In the genomic region with DNA sequence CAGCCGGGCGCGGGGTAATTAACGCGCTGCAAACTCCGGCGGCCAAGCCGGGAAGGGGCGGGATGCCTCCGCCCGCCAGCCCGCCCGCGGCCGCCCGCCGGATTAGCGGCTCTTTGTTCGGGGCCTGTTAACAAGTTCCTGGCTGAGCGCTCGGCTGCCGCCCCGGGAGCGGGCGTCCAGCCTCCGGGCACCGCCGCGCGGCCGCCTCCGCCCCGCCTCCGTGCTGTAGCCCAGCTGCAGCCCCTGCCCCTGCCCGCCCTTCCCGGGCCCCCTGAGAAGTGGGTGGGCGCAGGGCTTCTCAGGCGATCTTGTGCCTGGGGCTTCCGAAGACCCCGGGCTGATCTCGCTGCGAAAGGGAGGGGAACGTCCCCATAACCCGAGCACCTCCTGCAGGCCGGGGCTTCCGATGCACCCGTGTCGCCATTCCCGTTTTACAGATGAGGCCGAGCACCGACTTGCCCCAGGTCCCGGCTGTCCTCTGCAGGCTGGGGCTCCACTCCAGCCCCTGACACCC, we compare ENCODE assay signal across 8 cellular contexts. TPM values are rescaled to one million over a fixed set of nuclear protein-coding genes. Genes with fewer than 3 reads are reported as not detected.
DNase-seq lines count a peak whose midpoint lies in the region; ATAC-seq and TF ChIP-seq lines count a peak whose summit lies in the region.

No MANE protein-coding gene starts in this region.

- peaks cover 8% of the 10 kb centered on the region for H3K4me1 Mint-ChIP-seq in activated naive CD4-positive, alpha-beta T cell treated with anti-CD3 and anti-CD28 coated beads, Interleukin-2, amount 50 U/mL, for 24 hours

- no peak overlapping the region for H4K8ac ChIP-seq in trophoblast cell (ENCODE audit: low read depth, low read length)

- no peaks in the 10 kb centered on the region for H3K79me1 ChIP-seq in trophoblast cell (ENCODE audit: low read length)

- no CpG with 5 or more reads among the region's 52 CpGs for WGBS in trophoblast cell (ENCODE audit: extremely low coverage, insufficient coverage, insufficient read length)

- TF ChIP-seq CTCF in fibroblast of mammary gland (conservative IDR thresholded peaks at IDR 0.05; ENCODE audit: control insufficient read depth, insufficient read depth, low read depth, low read length) = peak; percentile 29

- H3K9me3 ChIP-seq in trophoblast cell (ENCODE audit: insufficient read depth, low read depth, low read length) = no peaks in the 10 kb centered on the region

- no peaks in the 10 kb centered on the region for H3K9me3 Mint-ChIP-seq in activated naive CD4-positive, alpha-beta T cell treated with anti-CD3 and anti-CD28 coated beads, Interleukin-2, amount 50 U/mL, for 24 hours

- peak; percentile 23 for ATAC-seq in HG02970 (IDR thresholded peaks at IDR 0.05; ENCODE audit: low FRiP score, unreplicated experiment)

- peaks cover 62% of the 10 kb centered on the region for H3K27me3 Mint-ChIP-seq in activated naive CD4-positive, alpha-beta T cell treated with anti-CD3 and anti-CD28 coated beads, Interleukin-2, amount 50 U/mL, for 24 hours

- no peak overlapping the region for H2AFZ ChIP-seq in trophoblast cell (ENCODE audit: insufficient read depth, low read length, poor library complexity)

- H3K4me3 Mint-ChIP-seq in activated naive CD4-positive, alpha-beta T cell treated with anti-CD3 and anti-CD28 coated beads, Interleukin-2, amount 50 U/mL, for 24 hours = peak overlapping the region; percentile 77

- no peak overlapping the region for H3K4ac ChIP-seq in trophoblast cell (ENCODE audit: low read depth, low read length)

- no peak overlapping the region for H3K4me3 ChIP-seq in fibroblast of mammary gland (ENCODE audit: control insufficient read depth, low read depth, low read length)
- H3K4me3 ChIP-seq in trophoblast cell (ENCODE audit: low read depth, low read length) = peak overlapping the region; percentile 10

- H2AK5ac ChIP-seq in trophoblast cell (ENCODE audit: low read length) = no peak overlapping the region

- H3K23ac ChIP-seq in trophoblast cell (ENCODE audit: low read length) = no peak overlapping the region

- no peak overlapping the region for H3K27ac ChIP-seq in trophoblast cell (ENCODE audit: low read depth, low read length)

- H3K27me3 ChIP-seq in trophoblast cell (ENCODE audit: insufficient read depth, low read length) = peaks cover 22% of the 10 kb centered on the region

- H4K91ac ChIP-seq in trophoblast cell (ENCODE audit: low read depth, low read length) = no peak overlapping the region

- no peak overlapping the region for H3K14ac ChIP-seq in trophoblast cell (ENCODE audit: low read length)

- no peak overlapping the region for H2BK12ac ChIP-seq in trophoblast cell (ENCODE audit: low read length)

- no peaks in the 10 kb centered on the region for H3K79me2 ChIP-seq in trophoblast cell (ENCODE audit: control insufficient read depth, insufficient read depth, low read length, poor library complexity)

- no peak overlapping the region for H2BK5ac ChIP-seq in trophoblast cell (ENCODE audit: low read depth, low read length, poor library complexity)

- H2BK120ac ChIP-seq in trophoblast cell (ENCODE audit: insufficient read depth, low read length, poor library complexity) = no peak overlapping the region

- H3K9ac ChIP-seq in trophoblast cell (ENCODE audit: low read length) = no peak overlapping the region

- H3K4me2 ChIP-seq in trophoblast cell (ENCODE audit: low read length) = peak overlapping the region; percentile 65

- H3K18ac ChIP-seq in trophoblast cell (ENCODE audit: low read length) = no peak overlapping the region

- DNase-seq in activated naive CD4-positive, alpha-beta T cell (lab: John Stamatoyannopoulos, UW) = no peak
- DNase-seq in SK-N-DZ (ENCODE audit: low spot score) (peak; percentile 71), fibroblast of mammary gland (ENCODE audit: low read depth) (peak; percentile 13), trophoblast cell (no peak), putamen (ENCODE audit: low spot score) (no peak), CD1c-positive myeloid dendritic cell (ENCODE audit: extremely low spot score) (no peak)

- no peak overlapping the region for H3K27ac Mint-ChIP-seq in activated naive CD4-positive, alpha-beta T cell treated with anti-CD3 and anti-CD28 coated beads, Interleukin-2, amount 50 U/mL, for 24 hours

- no peak overlapping the region for H4K12ac ChIP-seq in trophoblast cell (ENCODE audit: low read depth, low read length)

- H3K36me3 ChIP-seq in trophoblast cell (ENCODE audit: control insufficient read depth in 1 of 2, insufficient read depth in 2 of 2, low read length in 2 of 2) = no peaks in the 10 kb centered on the region

- no peaks in the 10 kb centered on the region for H3K36me3 Mint-ChIP-seq in activated naive CD4-positive, alpha-beta T cell treated with anti-CD3 and anti-CD28 coated beads, Interleukin-2, amount 50 U/mL, for 24 hours

- H3K4me1 ChIP-seq in trophoblast cell (ENCODE audit: control insufficient read depth in 1 of 2, insufficient read depth in 2 of 2, low read length in 2 of 2) = peaks cover 0 to 2% of the 10 kb centered on the region in 2 experiments

RNA-seq across cellular contexts. Expression of a gene that starts 7.6 kb away (rescaled TPM):
- 15.2 and 18.6 TPM in 2 replicates for polyA plus RNA-seq in SK-N-DZ (2014; cell fraction: cytosol; rRNA removed)
- 9.0 and 16.8 TPM in 2 replicates for polyA plus RNA-seq in SK-N-DZ (2014; cell fraction: nucleus; rRNA removed)
- polyA plus RNA-seq in trophoblast cell (2013) = 0.01 and 0.03 TPM in 2 replicates

Comparison
In these comparisons a context has a peak if more than half of its experiments do, and no peak if none do; other contexts are left out.
1. DNase-seq: peak in SK-N-DZ (single experiment) and fibroblast of mammary gland (single experiment); none in activated naive CD4-positive, alpha-beta T cell (0 of 4), trophoblast cell (0 of 2), putamen (single experiment) and CD1c-positive myeloid dendritic cell (single experiment).